In the genomic region with DNA sequence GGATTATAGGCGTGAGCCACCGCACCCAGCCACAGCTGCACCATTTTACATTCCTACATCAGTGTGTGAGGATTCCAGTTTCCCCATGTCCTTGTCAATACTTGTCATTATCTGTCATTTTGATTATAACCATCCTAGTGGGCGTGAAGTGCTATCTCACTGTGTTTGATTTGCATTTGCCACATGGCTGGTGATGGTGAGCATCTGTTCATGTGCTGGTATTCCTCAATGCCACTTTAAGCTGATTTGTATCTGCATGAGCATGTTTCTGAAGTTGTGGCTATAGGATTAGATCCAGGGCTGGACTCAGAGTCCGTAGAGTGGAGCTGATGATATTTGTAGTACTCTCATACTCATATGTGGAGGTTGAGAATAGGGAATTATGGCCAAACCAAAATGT, we compare ENCODE assay signal across 17 cellular contexts. TPM values are rescaled to one million over a fixed set of nuclear protein-coding genes. Genes with fewer than 3 reads are reported as not detected.
DNase-seq lines count a peak whose midpoint lies in the region; ATAC-seq and TF ChIP-seq lines count a peak whose summit lies in the region.
"Had no signal": no experiment of that assay in that cellular context is flagged by ENCODE, and none has a peak within 500 bp of the region (broad histone marks: within the 10 kb centered on the region; RNA-seq: fewer than 3 reads in every experiment).

No MANE protein-coding gene starts in this region.

- H3K9ac ChIP-seq in IMR-90 (ENCODE audit: low read depth, low read length): no peak overlapping the region

- H3K14ac ChIP-seq in IMR-90 (replicated peaks; ENCODE audit: low read depth, low read length): no peak overlapping the region

- H2BK120ac ChIP-seq in IMR-90 (ENCODE audit: low read depth, low read length): no peak overlapping the region

- no peak overlapping the region for H4K91ac ChIP-seq in IMR-90 (ENCODE audit: insufficient read depth, low read depth, low read length)

- H3K4me1 ChIP-seq in IMR-90 (ENCODE audit: control insufficient read depth, insufficient read depth, low read length): peaks cover 6% of the 10 kb centered on the region; the same call in 1 of the 2 replicates
- no peaks in the 10 kb centered on the region for H3K4me1 ChIP-seq in effector memory CD4-positive, alpha-beta T cell (ENCODE audit: control insufficient read depth, insufficient read depth, low read length, poor library complexity, severe bottlenecking)

- H3K4me3 ChIP-seq in IMR-90 (ENCODE audit: insufficient read depth, low read depth, low read length): no peak overlapping the region
- H3K4me3 ChIP-seq in effector memory CD4-positive, alpha-beta T cell (ENCODE audit: insufficient read depth, low read depth, low read length, poor library complexity, severe bottlenecking): no peak overlapping the region
- H3K4me3 ChIP-seq: GM23338 had no signal

- H2AFZ ChIP-seq in IMR-90 (replicated peaks; ENCODE audit: low read length, poor library complexity): no peak overlapping the region
- H2AFZ ChIP-seq: GM23338 had no signal

- peaks cover 7% of the 10 kb centered on the region in 2 experiments; a peak in 1 of 4 replicates for H3K79me1 ChIP-seq in IMR-90 (ENCODE audit: low read depth in 1 of 2, low read length in 2 of 2)

- H3K27me3 ChIP-seq in IMR-90 (ENCODE audit: control insufficient read depth, insufficient read depth, low read length): no peaks in the 10 kb centered on the region
- no peaks in the 10 kb centered on the region for H3K27me3 ChIP-seq in effector memory CD4-positive, alpha-beta T cell (replicated peaks; ENCODE audit: control insufficient read depth, insufficient read depth, low read length, poor library complexity, severe bottlenecking)

- no peak overlapping the region for H2BK5ac ChIP-seq in IMR-90 (ENCODE audit: low read depth, low read length, poor library complexity, severe bottlenecking)

- H4K8ac ChIP-seq in IMR-90 (ENCODE audit: low read depth in 2 of 2, low read length in 2 of 2): no peak overlapping the region

- POLR2A ChIA-PET in IMR-90 (lab: Charles Lee; ENCODE audit: unreplicated experiment): no interaction called here

- H3K4ac ChIP-seq in IMR-90 (ENCODE audit: low read depth, low read length): no peak overlapping the region

- H4K5ac ChIP-seq in IMR-90 (ENCODE audit: low read depth, low read length): no peak overlapping the region

- peaks cover 11% of the 10 kb centered on the region for H3K36me3 ChIP-seq in IMR-90 (ENCODE audit: control insufficient read depth, insufficient read depth, low read length)
- H3K36me3 ChIP-seq in effector memory CD4-positive, alpha-beta T cell (ENCODE audit: control insufficient read depth, insufficient read depth, low read length): peaks cover 8% of the 10 kb centered on the region

- H4K20me1 ChIP-seq in IMR-90 (ENCODE audit: insufficient read depth, low read length): no peaks in the 10 kb centered on the region

- no CpG with 5 or more reads among the region's 4 CpGs for WGBS in IMR-90 (ENCODE audit: extremely low coverage in 2 of 2, insufficient read length in 1 of 2), 2 experiments

- H3K18ac ChIP-seq in IMR-90 (ENCODE audit: low read depth, low read length): no peak overlapping the region

- TF ChIP-seq POLR2A in IMR-90 (IDR thresholded peaks at IDR 0.05; ENCODE audit: low read depth, low read length): no peak

- TF ChIP-seq RAD21 in IMR-90 (IDR thresholded peaks at IDR 0.05; ENCODE audit: low read length): no peak

- CTCF ChIA-PET in IMR-90 (lab: Yijun Ruan, JAX): no interaction called here

- no peak overlapping the region for H3K4me2 ChIP-seq in IMR-90 (ENCODE audit: low read depth, low read length)
- H3K4me2 ChIP-seq: GM23338 had no signal

- H2AK9ac ChIP-seq in IMR-90 (replicated peaks; ENCODE audit: low read depth, low read length, poor library complexity): no peak overlapping the region

- TF ChIP-seq CTCF in IMR-90 (conservative IDR thresholded peaks at IDR 0.05; ENCODE audit: low read depth, low read length): no peak

- BruUV-seq in IMR-90 (replicated peaks; lab: Mats Ljungman, UMichigan): no TSS peak

- no peaks in the 10 kb centered on the region for H3K9me3 ChIP-seq in IMR-90 (ENCODE audit: control insufficient read depth, insufficient read depth, low read length)
- H3K9me3 ChIP-seq in effector memory CD4-positive, alpha-beta T cell (ENCODE audit: control insufficient read depth, low read length): no peaks in the 10 kb centered on the region
- H3K9me3 ChIP-seq: Caco-2 had no signal

- H2BK15ac ChIP-seq in IMR-90 (ENCODE audit: low read depth, low read length): no peak overlapping the region

- in situ Hi-C loops in IMR-90 (cut with MboI; ENCODE audit: low sequenced_read_pairs): no loop called here

- no peak overlapping the region for H3K27ac ChIP-seq in IMR-90 (ENCODE audit: insufficient read depth, low read length)
- no peak overlapping the region for H3K27ac ChIP-seq in effector memory CD4-positive, alpha-beta T cell (ENCODE audit: insufficient read depth, low read length, poor library complexity, severe bottlenecking)
- H3K27ac ChIP-seq: C4-2B had no signal

- no peak overlapping the region for H3K23ac ChIP-seq in IMR-90 (ENCODE audit: low read depth, low read length)

- intact Hi-C loops in IMR-90 (cut with micrococcal nuclease): no loop called here

- dilution Hi-C loops in IMR-90 (cut with HindIII; ENCODE audit: low sequenced_read_pairs, unreplicated experiment): no loop called here

- ATAC-seq in IMR-90 (ENCODE audit: low read depth) (no peak), SK-N-SH treated with all-trans-retinoic acid at 6 μM for 48 hours (no peak; the same call in 2 of the 3 replicates), HG03159 (IDR thresholded peaks at IDR 0.05; ENCODE audit: unreplicated experiment) (no peak)
- ATAC-seq: GM23338, HCT116, HepG2 had no signal

- H2BK20ac ChIP-seq in IMR-90 (ENCODE audit: low read depth, low read length): no peak overlapping the region

- DNase-seq in IMR-90 (no peak), NCI-H82 treated with DMSO at 0.1 percent for 48 hours (lab: John Stamatoyannopoulos, UW; ENCODE audit: unreplicated experiment) (peak; percentile 67), midbrain (lab: John Stamatoyannopoulos, UW) (no peak)
- DNase-seq in effector memory CD4-positive, alpha-beta T cell: no peak
- DNase-seq: ACHN; Caco-2; CD4-positive, alpha-beta T cell; DMS79 treated with DMSO at 0.1 percent for 48 hours; GF-D8; H7; HFFc6 had no signal

- peak overlapping the region; percentile 62; the same call in 1 of the 2 replicates for H2AK5ac ChIP-seq in IMR-90 (ENCODE audit: low read depth, low read length)

- no peak overlapping the region for H3K56ac ChIP-seq in IMR-90 (ENCODE audit: extremely low read depth, insufficient read depth, low read length)

- peaks cover 5% of the 10 kb centered on the region; the same call in 1 of the 2 replicates for H3K9me1 ChIP-seq in IMR-90 (ENCODE audit: insufficient read depth, low read length)

TF ChIP-seq in IMR-90, 13 proteins besides CTCF, POLR2A, EP300 and RAD21:
- TF ChIP-seq MXI1 (IDR thresholded peaks at IDR 0.05; ENCODE audit: borderline replicate concordance, low read depth, low read length): no peak
- no peak for TF ChIP-seq CHD1 (IDR thresholded peaks at IDR 0.05; ENCODE audit: low read depth, low read length)
TF ChIP-seq in IMR-90: peak in this region for 0.

TF ChIP-seq in SK-N-SH treated with all-trans-retinoic acid at 6 μM for 48 hours, 23 proteins besides CTCF, POLR2A, EP300 and RAD21:
- TF ChIP-seq, protein P1, sequence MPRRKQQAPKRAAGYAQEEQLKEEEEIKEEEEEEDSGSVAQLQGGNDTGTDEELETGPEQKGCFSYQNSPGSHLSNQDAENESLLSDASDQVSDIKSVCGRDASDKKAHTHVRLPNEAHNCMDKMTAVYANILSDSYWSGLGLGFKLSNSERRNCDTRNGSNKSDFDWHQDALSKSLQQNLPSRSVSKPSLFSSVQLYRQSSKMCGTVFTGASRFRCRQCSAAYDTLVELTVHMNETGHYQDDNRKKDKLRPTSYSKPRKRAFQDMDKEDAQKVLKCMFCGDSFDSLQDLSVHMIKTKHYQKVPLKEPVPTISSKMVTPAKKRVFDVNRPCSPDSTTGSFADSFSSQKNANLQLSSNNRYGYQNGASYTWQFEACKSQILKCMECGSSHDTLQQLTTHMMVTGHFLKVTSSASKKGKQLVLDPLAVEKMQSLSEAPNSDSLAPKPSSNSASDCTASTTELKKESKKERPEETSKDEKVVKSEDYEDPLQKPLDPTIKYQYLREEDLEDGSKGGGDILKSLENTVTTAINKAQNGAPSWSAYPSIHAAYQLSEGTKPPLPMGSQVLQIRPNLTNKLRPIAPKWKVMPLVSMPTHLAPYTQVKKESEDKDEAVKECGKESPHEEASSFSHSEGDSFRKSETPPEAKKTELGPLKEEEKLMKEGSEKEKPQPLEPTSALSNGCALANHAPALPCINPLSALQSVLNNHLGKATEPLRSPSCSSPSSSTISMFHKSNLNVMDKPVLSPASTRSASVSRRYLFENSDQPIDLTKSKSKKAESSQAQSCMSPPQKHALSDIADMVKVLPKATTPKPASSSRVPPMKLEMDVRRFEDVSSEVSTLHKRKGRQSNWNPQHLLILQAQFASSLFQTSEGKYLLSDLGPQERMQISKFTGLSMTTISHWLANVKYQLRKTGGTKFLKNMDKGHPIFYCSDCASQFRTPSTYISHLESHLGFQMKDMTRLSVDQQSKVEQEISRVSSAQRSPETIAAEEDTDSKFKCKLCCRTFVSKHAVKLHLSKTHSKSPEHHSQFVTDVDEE (CRISPR knock-in tag; IDR thresholded peaks at IDR 0.05): peak; percentile 93; the same call in 1 of the 2 replicates
- peak; percentile 97 for TF ChIP-seq TCF4 (CRISPR knock-in tag; IDR thresholded peaks at IDR 0.05; ENCODE audit: borderline replicate concordance)
- peak; percentile 54; the same call in 1 of the 2 replicates for TF ChIP-seq ESRRG (CRISPR knock-in tag; IDR thresholded peaks at IDR 0.05)
- no peak for TF ChIP-seq PPARA (CRISPR knock-in tag; IDR thresholded peaks at IDR 0.05; ENCODE audit: borderline replicate concordance)
- TF ChIP-seq ISL1 (CRISPR knock-in tag; IDR thresholded peaks at IDR 0.05): 0 out of 2 replicates have a peak, but pooled peaks have one; percentile 13

RNA-seq across cellular contexts. Expression of a gene that starts 36.6 kb away (rescaled TPM):
- total RNA-seq in IMR-90 (2012; rRNA removed): 13.6 and 24.2 TPM in 2 replicates
- 82.7 and 94.1 TPM in 2 replicates for polyA plus RNA-seq in IMR-90 (2012; rRNA removed)
- polyA plus RNA-seq in IMR-90 (2012; cell fraction: cytosol; rRNA removed): 25.6 and 28.1 TPM in 2 replicates
- polyA plus RNA-seq in IMR-90 (2012; cell fraction: nucleus; rRNA removed; ENCODE audit: low replicate concordance): 70.9 and 209 TPM in 2 replicates
